ENCODE assay signal across 1 cellular context in genomic region chr14:39006721-39007410, GRCh38.
TF ChIP-seq lines count a peak whose summit lies in the region.

No MANE protein-coding gene starts in this region.

TF ChIP-seq in IMR-90, 13 proteins besides CTCF, POLR2A, EP300 and RAD21 (continued from another document):
- no peak for TF ChIP-seq MXI1 (IDR thresholded peaks at IDR 0.05; ENCODE audit: borderline replicate concordance, low read depth, low read length)
